ENCODE assay signal across 10 cellular contexts in the genomic region with DNA sequence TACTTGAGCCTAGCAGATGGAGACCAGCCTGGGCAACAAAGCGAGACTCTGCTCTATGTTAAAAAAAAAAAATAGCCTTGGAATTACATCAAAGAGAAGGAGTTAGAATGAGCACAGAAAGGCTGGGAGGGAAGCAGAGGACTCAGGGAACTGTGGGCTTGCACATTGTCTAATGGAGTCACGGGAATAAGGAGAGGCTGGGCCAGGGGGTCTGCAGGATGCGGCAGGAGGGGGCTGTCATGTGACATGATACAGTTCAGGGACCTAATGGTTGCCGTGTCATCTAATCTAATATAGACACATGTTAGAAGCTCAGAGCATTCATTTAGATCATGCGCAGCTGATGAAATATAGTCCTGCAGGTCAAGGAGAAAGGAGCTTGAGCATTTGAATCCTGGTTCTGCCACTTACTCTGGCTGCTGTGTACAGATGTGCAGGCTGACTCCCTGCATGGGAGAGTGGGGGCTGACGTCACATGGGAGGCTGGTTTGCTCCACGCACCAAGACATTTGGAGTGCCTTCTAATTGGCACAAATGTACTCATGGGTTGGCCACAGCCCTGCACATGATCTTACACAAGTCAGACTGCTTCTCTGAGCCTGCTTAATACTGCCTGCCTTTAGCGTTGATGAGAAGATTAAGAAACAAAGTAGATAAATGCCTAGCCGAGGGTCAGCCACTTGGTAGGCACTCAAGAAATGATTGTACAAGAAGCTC. TPM values are rescaled to one million over a fixed set of nuclear protein-coding genes. Genes with fewer than 3 reads are reported as not detected.
A peak's percentile ranks its signal among the peaks of the same experiment; 100 is the strongest.
DNase-seq lines count a peak whose midpoint lies in the region; ATAC-seq and TF ChIP-seq lines count a peak whose summit lies in the region.
"Had no signal": no experiment of that assay in that cellular context is flagged by ENCODE, and none has a peak within 500 bp of the region (broad histone marks: within the 10 kb centered on the region; RNA-seq: fewer than 3 reads in every experiment).

No MANE protein-coding gene starts in this region.

- H3K36me3 ChIP-seq in spleen = no peaks in the 10 kb centered on the region
- H3K36me3 ChIP-seq in MG63 = no peaks in the 10 kb centered on the region
- H3K36me3 ChIP-seq: neutrophil had no signal

- H3K36me3 Mint-ChIP-seq in T-helper 2 cell treated with Interferon-gamma antibody and Interleukin-4, amounts not matched to agents 5 μg/mL and 100 μg/mL, for 36 hours (ENCODE audit: low read depth) = peaks cover 3% of the 10 kb centered on the region

- H3K27me3 ChIP-seq in spleen (replicated peaks in 1 of 7) = no peaks in the 10 kb centered on the region
- no peaks in the 10 kb centered on the region for H3K27me3 ChIP-seq in MG63

- ATAC-seq in GM18867 (IDR thresholded peaks at IDR 0.05; ENCODE audit: unreplicated experiment) = no peak

- intact Hi-C loops in spleen (cut with DNase I; ENCODE audit: low total_unique reads) = loop anchor here (10.0 kb wide), 1 partner anchor 79 kb away; a partner anchor contains a TSS

- TF ChIP-seq CTCF in spleen (IDR thresholded peaks at IDR 0.05 in 8 of 11, conservative IDR thresholded peaks at IDR 0.05 in 3 of 11) = no peak

- TF ChIP-seq POLR2A in erythroblast (IDR thresholded peaks at IDR 0.05; ENCODE audit: low read length) (no peak), spleen (IDR thresholded peaks at IDR 0.05) (no peak)

- no peaks in the 10 kb centered on the region for H3K9me3 Mint-ChIP-seq in T-helper 2 cell treated with Interferon-gamma antibody and Interleukin-4, amounts not matched to agents 5 μg/mL and 100 μg/mL, for 36 hours

- H3K4me3 Mint-ChIP-seq in T-helper 2 cell treated with Interferon-gamma antibody and Interleukin-4, amounts not matched to agents 5 μg/mL and 100 μg/mL, for 36 hours = peak overlapping the region; percentile 88

- 50 to 58% (median 54%) methylated on average over 7 to 9 of the region's 9 CpGs for WGBS in spleen, 5 donors

- peak overlapping the region in 6 of 8 donors; percentile 80 to 91 (median 88) for H3K27ac ChIP-seq in spleen
- H3K27ac ChIP-seq: neutrophil had no signal

- H3K27me3 Mint-ChIP-seq in T-helper 2 cell treated with Interferon-gamma antibody and Interleukin-4, amounts not matched to agents 5 μg/mL and 100 μg/mL, for 36 hours (ENCODE audit: low read depth) = no peaks in the 10 kb centered on the region

- peak overlapping the region; percentile 97 for H3K27ac Mint-ChIP-seq in T-helper 2 cell treated with Interferon-gamma antibody and Interleukin-4, amounts not matched to agents 5 μg/mL and 100 μg/mL, for 36 hours

- peaks cover 18 to 52% (median 30%) of the 10 kb centered on the region in 6 donors for H3K4me1 ChIP-seq in spleen

- H3K4me1 Mint-ChIP-seq in T-helper 2 cell treated with Interferon-gamma antibody and Interleukin-4, amounts not matched to agents 5 μg/mL and 100 μg/mL, for 36 hours (ENCODE audit: low read depth) = peaks cover 42% of the 10 kb centered on the region

- DNase-seq in SIG-M5 treated with dmso at 0.1 percent for 504 hours (lab: John Stamatoyannopoulos, UW; ENCODE audit: unreplicated experiment) (peak; percentile 62), SIG-M5 (lab: John Stamatoyannopoulos, UW) (no peak), erythroblast (lab: John Stamatoyannopoulos, UW) (peak; percentile 64 to 74), spleen (peak; percentile 80), NCI-H2171 (lab: John Stamatoyannopoulos, UW) (no peak), MG63 (no peak)
- DNase-seq in T-helper 2 cell treated with Interferon-gamma antibody and Interleukin-4, amounts not matched to agents 5 μg/mL and 100 μg/mL, for 36 hours (ENCODE audit: low spot score) = no peak

- H3K9me3 ChIP-seq in spleen (peaks cover 0 to 4% (median 0%) of the 10 kb centered on the region in 8 donors), MG63 (no peaks in the 10 kb centered on the region)
- H3K9me3 ChIP-seq: neutrophil had no signal

- H3K4me3 ChIP-seq in spleen (peak overlapping the region in 3 of 8 donors; percentile 7 to 68 (median 43)), MG63 (no peak overlapping the region)

RNA-seq across cellular contexts. Expression of a gene that starts 32.7 kb away (rescaled TPM):
- under 1 TPM in 3 of 7 donors, not detected in 4; 0.14 to 0.26 (median 0.20) TPM for total RNA-seq in spleen
- under 1 TPM in 2 of 3 donors, not detected in 1; 0.02 to 0.07 TPM for polyA plus RNA-seq in spleen
- not detected in 2 replicates for total RNA-seq in MG63 (2014; rRNA removed; shearing (Covaris generic); ENCODE audit: low replicate concordance)
- polyA plus RNA-seq: AG04450 had no signal

RNA-seq across cellular contexts. Expression of a gene that starts 57.8 kb away (rescaled TPM):
- total RNA-seq in spleen = 10 to 100 TPM; 42.5 to 66.1 (median 55.9) TPM
- polyA plus RNA-seq in spleen = 100 to 1,000 TPM in 2 of 3 donors, 10 to 100 TPM in 1; 93.9 to 117 (median 104) TPM
- total RNA-seq in MG63 (2014; rRNA removed; shearing (Covaris generic); ENCODE audit: low replicate concordance) = 92.2 and 127 TPM in 2 replicates

Comparison
In these comparisons a context has a peak if more than half of its experiments do, and no peak if none do; other contexts are left out.
1. DNase-seq: peak in SIG-M5 treated with dmso at 0.1 percent for 504 hours (single experiment), erythroblast (2 of 2) and spleen (single experiment); none in SIG-M5 (single experiment), T-helper 2 cell treated with Interferon-gamma antibody and Interleukin-4, amounts not matched to agents 5 μg/mL and 100 μg/mL, for 36 hours (single experiment), NCI-H2171 (single experiment) and MG63 (single experiment).